Comparison of ENCODE assay signal across 28 cellular contexts in genomic region chr4:98570160-98570797, GRCh38.
A peak's percentile ranks its signal among the peaks of the same experiment; 100 is the strongest.
DNase-seq lines count a peak whose midpoint lies in the region; ATAC-seq, FAIRE-seq and TF ChIP-seq lines count a peak whose summit lies in the region.
"Had no signal": no experiment of that assay in that cellular context is flagged by ENCODE, and none has a peak within 500 bp of the region (broad histone marks: within the 10 kb centered on the region; RNA-seq: fewer than 3 reads in every experiment).

No MANE protein-coding gene starts in this region.

- H3K27ac Mint-ChIP-seq in T-helper 17 cell, result no peak overlapping the region
- H3K27ac Mint-ChIP-seq in activated T-helper 1 cell treated with anti-CD3 and anti-CD28 coated beads, Interleukin-12 subunit alpha, Interleukin-12 subunit beta, Interleukin-2, Interleukin-4 antibody, amounts not matched to agents 30 ng/mL and 10 ng/mL and 1 ng/mL, durations not matched to agents 14 hours and 24 hours and 36 hours, result peak overlapping the region; percentile 37

- no peak for FAIRE-seq in RCC 7860 (lab: Jason Lieb, UNC)
- FAIRE-seq: astrocyte, islet of Langerhans had no signal

- H3K4me1 Mint-ChIP-seq in T-helper 17 cell, result peaks cover 26% of the 10 kb centered on the region
- H3K4me1 Mint-ChIP-seq in activated T-helper 1 cell treated with anti-CD3 and anti-CD28 coated beads, Interleukin-12 subunit alpha, Interleukin-12 subunit beta, Interleukin-2, Interleukin-4 antibody, amounts not matched to agents 30 ng/mL and 10 ng/mL and 1 ng/mL, durations not matched to agents 14 hours and 24 hours and 36 hours (ENCODE audit: low read depth), result peaks cover 59% of the 10 kb centered on the region

- peaks cover 3% of the 10 kb centered on the region for H3K36me3 Mint-ChIP-seq in T-helper 17 cell (ENCODE audit: low read depth)
- H3K36me3 Mint-ChIP-seq in activated T-helper 1 cell treated with anti-CD3 and anti-CD28 coated beads, Interleukin-12 subunit alpha, Interleukin-12 subunit beta, Interleukin-2, Interleukin-4 antibody, amounts not matched to agents 30 ng/mL and 10 ng/mL and 1 ng/mL, durations not matched to agents 14 hours and 24 hours and 36 hours (ENCODE audit: low read depth), result peaks cover 26% of the 10 kb centered on the region
- H3K36me3 Mint-ChIP-seq: natural killer cell had no signal

- no peaks in the 10 kb centered on the region for H3K9me3 Mint-ChIP-seq in activated T-helper 1 cell treated with anti-CD3 and anti-CD28 coated beads, Interleukin-12 subunit alpha, Interleukin-12 subunit beta, Interleukin-2, Interleukin-4 antibody, amounts not matched to agents 30 ng/mL and 10 ng/mL and 1 ng/mL, durations not matched to agents 14 hours and 24 hours and 36 hours
- H3K9me3 Mint-ChIP-seq: CD4-positive, alpha-beta memory T cell; natural killer cell had no signal

- H3K14ac ChIP-seq in neuronal stem cell (ENCODE audit: low read length), result no peak overlapping the region

- no peak overlapping the region for H2AK5ac ChIP-seq in neuronal stem cell (ENCODE audit: low read depth, low read length)

- no peak overlapping the region for H2BK15ac ChIP-seq in neuronal stem cell (ENCODE audit: low read length)

- DNase-seq in T-helper 17 cell (no peak), dorsolateral prefrontal cortex (no peak), neuronal stem cell (ENCODE audit: low spot score) (no peak), left ventricle myocardium inferior (no peak), RCC 7860 (ENCODE audit: low spot score) (no peak)
- no peak for DNase-seq in activated T-helper 1 cell treated with anti-CD3 and anti-CD28 coated beads, Interleukin-12 subunit alpha, Interleukin-12 subunit beta, Interleukin-2, Interleukin-4 antibody, amounts not matched to agents 30 ng/mL and 10 ng/mL and 1 ng/mL, durations not matched to agents 14 hours and 24 hours and 36 hours (ENCODE audit: low spot score)
- DNase-seq: activated effector memory CD4-positive, alpha-beta T cell treated with anti-CD3 and anti-CD28 coated beads, Interleukin-2, amount 50 U/mL, for 16 hours; CD4-positive, alpha-beta memory T cell; effector CD8-positive, alpha-beta T cell; EL; H7; hypothalamus; Karpas-422; midbrain; MV-4-11; natural killer cell; NCI-H1694; NCI-H2171; NCI-H524; stomach; trophoblast cell had no signal

- no peak overlapping the region for H2BK120ac ChIP-seq in neuronal stem cell (ENCODE audit: low read depth, low read length)

- H3K79me1 ChIP-seq in neuronal stem cell (ENCODE audit: low read depth, low read length), result no peaks in the 10 kb centered on the region

- no peaks in the 10 kb centered on the region for H3K9me3 ChIP-seq in T-helper 17 cell (ENCODE audit: control insufficient read depth, low read length, poor library complexity, severe bottlenecking)
- no peaks in the 10 kb centered on the region for H3K9me3 ChIP-seq in neuronal stem cell (replicated peaks in 1 of 2; ENCODE audit: control insufficient read depth in 2 of 2, insufficient read depth in 1 of 2, low read depth in 1 of 2, low read length in 2 of 2)
- no peaks in the 10 kb centered on the region for H3K9me3 ChIP-seq in left ventricle myocardium inferior (replicated peaks)
- H3K9me3 ChIP-seq: gastroesophageal sphincter, stomach had no signal

- peak overlapping the region; percentile 79 for H3K18ac ChIP-seq in neuronal stem cell (ENCODE audit: low read length)

- H3K27me3 ChIP-seq in dorsolateral prefrontal cortex (no peaks in the 10 kb centered on the region), neuronal stem cell (ENCODE audit: control insufficient read depth in 3 of 3, insufficient read depth in 3 of 3, low read depth in 1 of 3, low read length in 3 of 3) (no peaks in the 10 kb centered on the region), left ventricle myocardium inferior (ENCODE audit: low read depth) (no peaks in the 10 kb centered on the region)
- H3K27me3 ChIP-seq: gastroesophageal sphincter, stomach had no signal

- no peak overlapping the region for H3K4ac ChIP-seq in neuronal stem cell (ENCODE audit: low read length)

- TF ChIP-seq CTCF in dorsolateral prefrontal cortex (IDR thresholded peaks at IDR 0.05 in 54 of 56, conservative IDR thresholded peaks at IDR 0.05 in 2 of 56; ENCODE audit: low read depth in 1 of 56, partially characterized antibody in 56 of 56) (no peak), left ventricle myocardium inferior (IDR thresholded peaks at IDR 0.05; ENCODE audit: borderline replicate concordance) (no peak)

- no peak for ATAC-seq in T-helper 17 cell
- ATAC-seq in HG02938 (IDR thresholded peaks at IDR 0.05; ENCODE audit: unreplicated experiment), result no peak
- ATAC-seq: gastroesophageal sphincter, natural killer cell, Panc1, sciatic nerve had no signal

- H3K27ac ChIP-seq in dorsolateral prefrontal cortex, result peak overlapping the region in 57 of 59 donors; percentile 13 to 99 (median 95)
- H3K27ac ChIP-seq in neuronal stem cell (replicated peaks; ENCODE audit: low read length), result no peak overlapping the region
- H3K27ac ChIP-seq in left ventricle myocardium inferior (replicated peaks), result no peak overlapping the region
- H3K27ac ChIP-seq: gastroesophageal sphincter, HL-60 had no signal

- no CpG with 5 or more reads among the region's 5 CpGs for WGBS in neuronal stem cell (ENCODE audit: extremely low coverage in 2 of 2, insufficient read length in 2 of 2, insufficient replicate concordance in 1 of 2), 2 donors

- no peak overlapping the region for H3K23ac ChIP-seq in neuronal stem cell (ENCODE audit: low read depth, low read length, poor library complexity)

- no peaks in the 10 kb centered on the region for H3K36me3 ChIP-seq in neuronal stem cell (replicated peaks in 1 of 2; ENCODE audit: control insufficient read depth in 2 of 2, insufficient read depth in 2 of 2, low read length in 2 of 2)
- no peaks in the 10 kb centered on the region for H3K36me3 ChIP-seq in left ventricle myocardium inferior
- H3K36me3 ChIP-seq: gastroesophageal sphincter, stomach had no signal

- H3K27me3 Mint-ChIP-seq in T-helper 17 cell, result no peaks in the 10 kb centered on the region
- no peaks in the 10 kb centered on the region for H3K27me3 Mint-ChIP-seq in activated T-helper 1 cell treated with anti-CD3 and anti-CD28 coated beads, Interleukin-12 subunit alpha, Interleukin-12 subunit beta, Interleukin-2, Interleukin-4 antibody, amounts not matched to agents 30 ng/mL and 10 ng/mL and 1 ng/mL, durations not matched to agents 14 hours and 24 hours and 36 hours (ENCODE audit: insufficient read depth)
- H3K27me3 Mint-ChIP-seq: CD4-positive, alpha-beta memory T cell had no signal

- no peak overlapping the region for H4K8ac ChIP-seq in neuronal stem cell (ENCODE audit: low read depth, low read length)

- H3K4me3 ChIP-seq in dorsolateral prefrontal cortex (no peak overlapping the region), neuronal stem cell (ENCODE audit: low read length in 2 of 2) (no peak overlapping the region), left ventricle myocardium inferior (no peak overlapping the region)
- H3K4me3 ChIP-seq: gastroesophageal sphincter, stomach had no signal

- peaks cover 8 to 9% of the 10 kb centered on the region in 2 donors for H3K4me1 ChIP-seq in neuronal stem cell (ENCODE audit: control insufficient read depth in 2 of 2, insufficient read depth in 1 of 2, low read depth in 1 of 2, low read length in 2 of 2)
- peaks cover 35% of the 10 kb centered on the region for H3K4me1 ChIP-seq in left ventricle myocardium inferior

- H3K4me3 Mint-ChIP-seq in T-helper 17 cell, result peak overlapping the region; percentile 41
- no peak overlapping the region for H3K4me3 Mint-ChIP-seq in activated T-helper 1 cell treated with anti-CD3 and anti-CD28 coated beads, Interleukin-12 subunit alpha, Interleukin-12 subunit beta, Interleukin-2, Interleukin-4 antibody, amounts not matched to agents 30 ng/mL and 10 ng/mL and 1 ng/mL, durations not matched to agents 14 hours and 24 hours and 36 hours
- H3K4me3 Mint-ChIP-seq: CD4-positive, alpha-beta memory T cell; natural killer cell had no signal

- intact Hi-C loops in activated T-helper 1 cell treated with anti-CD3 and anti-CD28 coated beads, Interleukin-12 subunit alpha, Interleukin-12 subunit beta, Interleukin-2, Interleukin-4 antibody, amounts not matched to agents 30 ng/mL and 10 ng/mL and 1 ng/mL, durations not matched to agents 14 hours and 24 hours and 36 hours (cut with micrococcal nuclease), result loop anchor here (2.0 kb wide), 1 partner anchor 31 kb away; no protein-coding TSS in a partner anchor
- intact Hi-C loops in dorsolateral prefrontal cortex (cut with DNase I) (loop anchor here in 1 of 2 donors (10.0 kb wide), 1 partner anchor 355 kb away; the partner anchor contains the start of gene EIF4E), left ventricle myocardium inferior (cut with micrococcal nuclease) (no loop called here)

- H2AFZ ChIP-seq in neuronal stem cell (ENCODE audit: low read length), result no peak overlapping the region

- no peak overlapping the region for H2BK5ac ChIP-seq in neuronal stem cell (ENCODE audit: low read length)

- H3K9ac ChIP-seq in neuronal stem cell (ENCODE audit: low read depth, low read length, poor library complexity), result no peak overlapping the region

- H2BK12ac ChIP-seq in neuronal stem cell (ENCODE audit: low read length), result no peak overlapping the region

- H4K91ac ChIP-seq in neuronal stem cell (ENCODE audit: low read depth, low read length, poor library complexity), result no peak overlapping the region

- H3K4me2 ChIP-seq in neuronal stem cell (ENCODE audit: insufficient read depth, low read length, poor library complexity, severe bottlenecking), result no peak overlapping the region

Comparison
In these comparisons a context has a peak if more than half of its experiments do, and no peak if none do; other contexts are left out.
1. H3K27ac ChIP-seq: peak in dorsolateral prefrontal cortex (57 of 59); none in neuronal stem cell (single experiment) and left ventricle myocardium inferior (single experiment).